Comparison of ENCODE assay signal across 1 cellular context in the genomic region with DNA sequence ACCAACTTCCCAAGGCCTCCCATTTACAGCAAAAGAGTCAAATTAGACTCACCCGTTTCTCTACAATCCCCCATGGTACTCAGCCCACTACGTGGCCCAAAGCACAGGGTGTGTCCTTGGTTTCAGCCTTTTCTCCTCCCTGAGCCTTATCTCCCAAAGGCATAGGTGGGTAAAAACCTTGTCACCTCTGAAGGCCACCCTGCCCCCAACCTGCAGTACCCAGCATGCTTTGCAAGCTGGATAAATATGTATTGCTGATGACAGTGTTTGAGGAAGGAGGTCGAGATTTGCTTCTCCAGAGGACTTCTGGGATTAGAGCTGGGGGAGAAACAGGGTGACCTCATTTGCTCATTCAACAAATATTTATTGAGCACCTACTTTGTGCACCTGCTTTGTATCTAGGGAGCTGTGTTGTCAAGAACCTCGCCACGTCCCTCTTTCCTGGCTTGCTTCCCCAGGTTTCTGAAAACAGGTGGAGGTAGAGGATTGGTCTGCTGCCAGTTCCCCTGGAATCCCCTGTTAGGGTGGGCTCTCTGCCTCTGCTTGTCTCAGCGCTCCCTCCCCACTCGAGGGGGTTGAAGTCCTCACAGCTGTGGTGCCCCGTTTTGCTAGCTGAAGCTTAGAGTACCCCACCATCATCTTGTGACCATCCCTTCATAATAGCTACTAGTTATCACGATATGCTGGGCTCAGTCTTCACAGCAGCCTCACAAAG.
TF ChIP-seq lines count a peak whose summit lies in the region.

No MANE protein-coding gene starts in this region.

TF ChIP-seq in HepG2, 621 proteins besides CTCF, POLR2A, EP300 and RAD21 (continued from another document and continues in another):
- TF ChIP-seq, protein P1, sequence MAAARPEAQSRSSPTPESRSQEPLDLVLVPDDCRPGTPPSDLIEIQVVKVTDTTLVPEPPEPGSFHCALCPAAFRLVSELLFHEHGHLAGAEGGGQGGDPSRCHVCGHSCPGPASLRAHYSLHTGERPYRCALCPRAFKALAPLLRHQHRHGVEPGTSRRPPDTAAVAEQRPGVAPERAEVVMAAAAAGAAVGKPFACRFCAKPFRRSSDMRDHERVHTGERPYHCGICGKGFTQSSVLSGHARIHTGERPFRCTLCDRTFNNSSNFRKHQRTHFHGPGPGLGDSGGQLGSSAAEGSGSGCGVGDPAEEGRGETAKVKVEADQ (CRISPR knock-in tag; IDR thresholded peaks at IDR 0.05; ENCODE audit: borderline replicate concordance): peak; percentile 50; the same call in 1 of the 2 replicates
- TF ChIP-seq TCF7L2 (IDR thresholded peaks at IDR 0.05; ENCODE audit: low read depth, low read length) (no peak), CAMTA2 (CRISPR knock-in tag; IDR thresholded peaks at IDR 0.05; ENCODE audit: borderline replicate concordance) (no peak), PHF20 (CRISPR knock-in tag; IDR thresholded peaks at IDR 0.05) (no peak), ZNF766 (CRISPR knock-in tag; IDR thresholded peaks at IDR 0.05; ENCODE audit: borderline replicate concordance) (no peak), MEF2D (CRISPR knock-in tag; IDR thresholded peaks at IDR 0.05) (peak; percentile 62; the same call in 1 of the 2 replicates), ZNF549 (CRISPR knock-in tag; IDR thresholded peaks at IDR 0.05) (no peak), ZNF34 (CRISPR knock-in tag; IDR thresholded peaks at IDR 0.05; ENCODE audit: borderline replicate concordance) (no peak), BCL6 (CRISPR knock-in tag; IDR thresholded peaks at IDR 0.05) (peak; percentile 51; the same call in 1 of the 2 replicates), ZNF180 (CRISPR knock-in tag; IDR thresholded peaks at IDR 0.05; ENCODE audit: borderline replicate concordance, low read depth) (no peak), ZNF782 (CRISPR knock-in tag; IDR thresholded peaks at IDR 0.05; ENCODE audit: borderline replicate concordance) (no peak), TCF12 (IDR thresholded peaks at IDR 0.05) (no peak), TCF12 (CRISPR knock-in tag; IDR thresholded peaks at IDR 0.05) (no peak), KLF12 (CRISPR knock-in tag; IDR thresholded peaks at IDR 0.05; ENCODE audit: borderline replicate concordance) (0 out of 2 replicates have a peak, but pooled peaks have one; percentile 13), CC2D1A (CRISPR knock-in tag; IDR thresholded peaks at IDR 0.05) (0 out of 2 replicates have a peak, but pooled peaks have one; percentile 66), KLF9 (CRISPR knock-in tag; IDR thresholded peaks at IDR 0.05; ENCODE audit: low read depth) (no peak), PHF21A (CRISPR knock-in tag; IDR thresholded peaks at IDR 0.05) (peak; percentile 83), ELF1 (CRISPR knock-in tag; IDR thresholded peaks at IDR 0.05) (0 out of 2 replicates have a peak, but pooled peaks have one; percentile 50), ZNF207 (IDR thresholded peaks at IDR 0.05; ENCODE audit: borderline replicate concordance) (no peak), FOXO1 (CRISPR knock-in tag; IDR thresholded peaks at IDR 0.05) (peak; percentile 73), ZBTB1 (CRISPR knock-in tag; IDR thresholded peaks at IDR 0.05; ENCODE audit: borderline replicate concordance) (no peak), ZNF563 (CRISPR knock-in tag; IDR thresholded peaks at IDR 0.05) (no peak), ARHGAP35 (CRISPR knock-in tag; IDR thresholded peaks at IDR 0.05; ENCODE audit: borderline replicate concordance) (no peak), ZNF792 (CRISPR knock-in tag; IDR thresholded peaks at IDR 0.05) (no peak), HOXA5 (CRISPR knock-in tag; IDR thresholded peaks at IDR 0.05) (no peak), MIER2 (CRISPR knock-in tag; IDR thresholded peaks at IDR 0.05) (no peak), MEIS2 (CRISPR knock-in tag; IDR thresholded peaks at IDR 0.05) (no peak), MXI1 (IDR thresholded peaks at IDR 0.05; ENCODE audit: borderline replicate concordance, low read depth, low read length) (no peak), IRX3 (CRISPR knock-in tag; IDR thresholded peaks at IDR 0.05; ENCODE audit: borderline replicate concordance, low read depth) (0 out of 2 replicates have a peak, but pooled peaks have one; percentile 36), SMARCC2 (IDR thresholded peaks at IDR 0.05) (no peak), ZNF383 (CRISPR knock-in tag; IDR thresholded peaks at IDR 0.05; ENCODE audit: borderline replicate concordance) (no peak), GZF1 (CRISPR knock-in tag; IDR thresholded peaks at IDR 0.05) (no peak), KLF13 (CRISPR knock-in tag; IDR thresholded peaks at IDR 0.05) (no peak), PTBP1 (IDR thresholded peaks at IDR 0.05; ENCODE audit: low read depth, low read length, poor library complexity, severe bottlenecking) (no peak), KDM3A (CRISPR knock-in tag; IDR thresholded peaks at IDR 0.05; ENCODE audit: low read depth) (no peak), ZNF292 (CRISPR knock-in tag; IDR thresholded peaks at IDR 0.05; ENCODE audit: borderline replicate concordance, low read depth) (no peak), ZNF136 (CRISPR knock-in tag; IDR thresholded peaks at IDR 0.05; ENCODE audit: low read depth) (no peak), ZNF329 (CRISPR knock-in tag; IDR thresholded peaks at IDR 0.05; ENCODE audit: low read depth) (no peak), ZNF567 (CRISPR knock-in tag; IDR thresholded peaks at IDR 0.05; ENCODE audit: borderline replicate concordance) (no peak), DPF2 (CRISPR knock-in tag; IDR thresholded peaks at IDR 0.05; ENCODE audit: borderline replicate concordance, low read depth) (no peak), ZNF577 (CRISPR knock-in tag; IDR thresholded peaks at IDR 0.05; ENCODE audit: borderline replicate concordance, low read depth) (no peak), GFI1 (CRISPR knock-in tag; IDR thresholded peaks at IDR 0.05; ENCODE audit: borderline replicate concordance) (peak; percentile 92), ZNF83 (CRISPR knock-in tag; IDR thresholded peaks at IDR 0.05; ENCODE audit: borderline replicate concordance) (no peak), TBX3 (IDR thresholded peaks at IDR 0.05; ENCODE audit: borderline replicate concordance) (peak; percentile 70; the same call in 1 of the 2 replicates), ESRRA (CRISPR knock-in tag; IDR thresholded peaks at IDR 0.05; ENCODE audit: low read depth) (no peak), PCBP2 (optimal IDR thresholded peaks at IDR 0.05; ENCODE audit: low read depth, low read length, poor library complexity, severe bottlenecking) (no peak), ZC3H4 (CRISPR knock-in tag; IDR thresholded peaks at IDR 0.05; ENCODE audit: borderline replicate concordance) (no peak; the same call in 1 of the 2 replicates)
- TF ChIP-seq, protein P2, sequence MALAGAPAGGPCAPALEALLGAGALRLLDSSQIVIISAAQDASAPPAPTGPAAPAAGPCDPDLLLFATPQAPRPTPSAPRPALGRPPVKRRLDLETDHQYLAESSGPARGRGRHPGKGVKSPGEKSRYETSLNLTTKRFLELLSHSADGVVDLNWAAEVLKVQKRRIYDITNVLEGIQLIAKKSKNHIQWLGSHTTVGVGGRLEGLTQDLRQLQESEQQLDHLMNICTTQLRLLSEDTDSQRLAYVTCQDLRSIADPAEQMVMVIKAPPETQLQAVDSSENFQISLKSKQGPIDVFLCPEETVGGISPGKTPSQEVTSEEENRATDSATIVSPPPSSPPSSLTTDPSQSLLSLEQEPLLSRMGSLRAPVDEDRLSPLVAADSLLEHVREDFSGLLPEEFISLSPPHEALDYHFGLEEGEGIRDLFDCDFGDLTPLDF (CRISPR knock-in tag; IDR thresholded peaks at IDR 0.05): no peak
- TF ChIP-seq, protein P3, sequence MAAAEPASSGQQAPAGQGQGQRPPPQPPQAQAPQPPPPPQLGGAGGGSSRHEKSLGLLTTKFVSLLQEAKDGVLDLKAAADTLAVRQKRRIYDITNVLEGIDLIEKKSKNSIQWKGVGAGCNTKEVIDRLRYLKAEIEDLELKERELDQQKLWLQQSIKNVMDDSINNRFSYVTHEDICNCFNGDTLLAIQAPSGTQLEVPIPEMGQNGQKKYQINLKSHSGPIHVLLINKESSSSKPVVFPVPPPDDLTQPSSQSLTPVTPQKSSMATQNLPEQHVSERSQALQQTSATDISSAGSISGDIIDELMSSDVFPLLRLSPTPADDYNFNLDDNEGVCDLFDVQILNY (CRISPR knock-in tag; conservative IDR thresholded peaks at IDR 0.05): no peak
- TF ChIP-seq, protein P4, sequence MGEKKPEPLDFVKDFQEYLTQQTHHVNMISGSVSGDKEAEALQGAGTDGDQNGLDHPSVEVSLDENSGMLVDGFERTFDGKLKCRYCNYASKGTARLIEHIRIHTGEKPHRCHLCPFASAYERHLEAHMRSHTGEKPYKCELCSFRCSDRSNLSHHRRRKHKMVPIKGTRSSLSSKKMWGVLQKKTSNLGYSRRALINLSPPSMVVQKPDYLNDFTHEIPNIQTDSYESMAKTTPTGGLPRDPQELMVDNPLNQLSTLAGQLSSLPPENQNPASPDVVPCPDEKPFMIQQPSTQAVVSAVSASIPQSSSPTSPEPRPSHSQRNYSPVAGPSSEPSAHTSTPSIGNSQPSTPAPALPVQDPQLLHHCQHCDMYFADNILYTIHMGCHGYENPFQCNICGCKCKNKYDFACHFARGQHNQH (CRISPR knock-in tag; IDR thresholded peaks at IDR 0.05): peak; percentile 59; the same call in 1 of the 2 replicates
- TF ChIP-seq, protein P5, sequence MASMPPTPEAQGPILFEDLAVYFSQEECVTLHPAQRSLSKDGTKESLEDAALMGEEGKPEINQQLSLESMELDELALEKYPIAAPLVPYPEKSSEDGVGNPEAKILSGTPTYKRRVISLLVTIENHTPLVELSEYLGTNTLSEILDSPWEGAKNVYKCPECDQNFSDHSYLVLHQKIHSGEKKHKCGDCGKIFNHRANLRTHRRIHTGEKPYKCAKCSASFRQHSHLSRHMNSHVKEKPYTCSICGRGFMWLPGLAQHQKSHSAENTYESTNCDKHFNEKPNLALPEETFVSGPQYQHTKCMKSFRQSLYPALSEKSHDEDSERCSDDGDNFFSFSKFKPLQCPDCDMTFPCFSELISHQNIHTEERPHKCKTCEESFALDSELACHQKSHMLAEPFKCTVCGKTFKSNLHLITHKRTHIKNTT (CRISPR knock-in tag; IDR thresholded peaks at IDR 0.05): no peak
- TF ChIP-seq, protein P6, sequence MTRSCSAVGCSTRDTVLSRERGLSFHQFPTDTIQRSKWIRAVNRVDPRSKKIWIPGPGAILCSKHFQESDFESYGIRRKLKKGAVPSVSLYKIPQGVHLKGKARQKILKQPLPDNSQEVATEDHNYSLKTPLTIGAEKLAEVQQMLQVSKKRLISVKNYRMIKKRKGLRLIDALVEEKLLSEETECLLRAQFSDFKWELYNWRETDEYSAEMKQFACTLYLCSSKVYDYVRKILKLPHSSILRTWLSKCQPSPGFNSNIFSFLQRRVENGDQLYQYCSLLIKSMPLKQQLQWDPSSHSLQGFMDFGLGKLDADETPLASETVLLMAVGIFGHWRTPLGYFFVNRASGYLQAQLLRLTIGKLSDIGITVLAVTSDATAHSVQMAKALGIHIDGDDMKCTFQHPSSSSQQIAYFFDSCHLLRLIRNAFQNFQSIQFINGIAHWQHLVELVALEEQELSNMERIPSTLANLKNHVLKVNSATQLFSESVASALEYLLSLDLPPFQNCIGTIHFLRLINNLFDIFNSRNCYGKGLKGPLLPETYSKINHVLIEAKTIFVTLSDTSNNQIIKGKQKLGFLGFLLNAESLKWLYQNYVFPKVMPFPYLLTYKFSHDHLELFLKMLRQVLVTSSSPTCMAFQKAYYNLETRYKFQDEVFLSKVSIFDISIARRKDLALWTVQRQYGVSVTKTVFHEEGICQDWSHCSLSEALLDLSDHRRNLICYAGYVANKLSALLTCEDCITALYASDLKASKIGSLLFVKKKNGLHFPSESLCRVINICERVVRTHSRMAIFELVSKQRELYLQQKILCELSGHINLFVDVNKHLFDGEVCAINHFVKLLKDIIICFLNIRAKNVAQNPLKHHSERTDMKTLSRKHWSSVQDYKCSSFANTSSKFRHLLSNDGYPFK (CRISPR knock-in tag; IDR thresholded peaks at IDR 0.05; ENCODE audit: borderline replicate concordance): no peak
- TF ChIP-seq, protein P7, sequence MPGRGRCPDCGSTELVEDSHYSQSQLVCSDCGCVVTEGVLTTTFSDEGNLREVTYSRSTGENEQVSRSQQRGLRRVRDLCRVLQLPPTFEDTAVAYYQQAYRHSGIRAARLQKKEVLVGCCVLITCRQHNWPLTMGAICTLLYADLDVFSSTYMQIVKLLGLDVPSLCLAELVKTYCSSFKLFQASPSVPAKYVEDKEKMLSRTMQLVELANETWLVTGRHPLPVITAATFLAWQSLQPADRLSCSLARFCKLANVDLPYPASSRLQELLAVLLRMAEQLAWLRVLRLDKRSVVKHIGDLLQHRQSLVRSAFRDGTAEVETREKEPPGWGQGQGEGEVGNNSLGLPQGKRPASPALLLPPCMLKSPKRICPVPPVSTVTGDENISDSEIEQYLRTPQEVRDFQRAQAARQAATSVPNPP (CRISPR knock-in tag; IDR thresholded peaks at IDR 0.05): no peak
- TF ChIP-seq, protein P8, sequence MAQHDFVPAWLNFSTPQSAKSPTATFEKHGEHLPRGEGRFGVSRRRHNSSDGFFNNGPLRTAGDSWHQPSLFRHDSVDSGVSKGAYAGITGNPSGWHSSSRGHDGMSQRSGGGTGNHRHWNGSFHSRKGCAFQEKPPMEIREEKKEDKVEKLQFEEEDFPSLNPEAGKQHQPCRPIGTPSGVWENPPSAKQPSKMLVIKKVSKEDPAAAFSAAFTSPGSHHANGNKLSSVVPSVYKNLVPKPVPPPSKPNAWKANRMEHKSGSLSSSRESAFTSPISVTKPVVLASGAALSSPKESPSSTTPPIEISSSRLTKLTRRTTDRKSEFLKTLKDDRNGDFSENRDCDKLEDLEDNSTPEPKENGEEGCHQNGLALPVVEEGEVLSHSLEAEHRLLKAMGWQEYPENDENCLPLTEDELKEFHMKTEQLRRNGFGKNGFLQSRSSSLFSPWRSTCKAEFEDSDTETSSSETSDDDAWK (CRISPR knock-in tag; IDR thresholded peaks at IDR 0.05): no peak
- TF ChIP-seq, protein P9, sequence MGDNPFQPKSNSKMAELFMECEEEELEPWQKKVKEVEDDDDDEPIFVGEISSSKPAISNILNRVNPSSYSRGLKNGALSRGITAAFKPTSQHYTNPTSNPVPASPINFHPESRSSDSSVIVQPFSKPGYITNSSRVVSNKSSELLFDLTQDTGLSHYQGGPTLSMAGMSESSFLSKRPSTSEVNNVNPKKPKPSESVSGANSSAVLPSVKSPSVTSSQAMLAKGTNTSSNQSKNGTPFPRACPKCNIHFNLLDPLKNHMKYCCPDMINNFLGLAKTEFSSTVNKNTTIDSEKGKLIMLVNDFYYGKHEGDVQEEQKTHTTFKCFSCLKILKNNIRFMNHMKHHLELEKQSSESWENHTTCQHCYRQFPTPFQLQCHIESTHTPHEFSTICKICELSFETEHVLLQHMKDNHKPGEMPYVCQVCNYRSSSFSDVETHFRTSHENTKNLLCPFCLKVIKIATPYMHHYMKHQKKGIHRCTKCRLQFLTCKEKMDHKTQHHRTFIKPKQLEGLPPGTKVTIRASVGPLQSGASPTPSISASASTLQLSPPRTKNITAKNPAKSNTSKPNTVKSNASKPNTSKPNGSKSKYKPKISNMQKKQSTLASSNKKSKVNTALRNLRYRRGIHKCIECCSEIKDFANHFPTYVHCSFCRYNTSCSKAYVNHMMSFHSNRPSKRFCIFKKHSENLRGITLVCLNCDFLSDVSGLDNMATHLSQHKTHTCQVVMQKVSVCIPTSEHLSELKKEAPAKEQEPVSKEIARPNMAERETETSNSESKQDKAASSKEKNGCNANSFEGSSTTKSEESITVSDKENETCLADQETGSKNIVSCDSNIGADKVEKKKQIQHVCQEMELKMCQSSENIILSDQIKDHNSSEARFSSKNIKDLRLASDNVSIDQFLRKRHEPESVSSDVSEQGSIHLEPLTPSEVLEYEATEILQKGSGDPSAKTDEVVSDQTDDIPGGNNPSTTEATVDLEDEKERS (CRISPR knock-in tag; IDR thresholded peaks at IDR 0.05): no peak
- TF ChIP-seq, protein P10, sequence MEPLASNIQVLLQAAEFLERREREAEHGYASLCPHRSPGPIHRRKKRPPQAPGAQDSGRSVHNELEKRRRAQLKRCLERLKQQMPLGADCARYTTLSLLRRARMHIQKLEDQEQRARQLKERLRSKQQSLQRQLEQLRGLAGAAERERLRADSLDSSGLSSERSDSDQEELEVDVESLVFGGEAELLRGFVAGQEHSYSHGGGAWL (CRISPR knock-in tag; IDR thresholded peaks at IDR 0.05): no peak
